1 cellular context compared by ENCODE assay signal in genomic region chr1:21687081-21687529, GRCh38.
A peak's percentile ranks its signal among the peaks of the same experiment; 100 is the strongest.
TF ChIP-seq lines count a peak whose summit lies in the region.

No MANE protein-coding gene starts in this region.

TF ChIP-seq in K562, 482 proteins besides CTCF, POLR2A, EP300 and RAD21 (continued from another document and continues in another):
- TF ChIP-seq MGA (IDR thresholded peaks at IDR 0.05): peak; percentile 53
- peak; percentile 75; the same call in 1 of the 2 replicates for TF ChIP-seq KLF16 (IDR thresholded peaks at IDR 0.05)
- TF ChIP-seq ZNF384 (IDR thresholded peaks at IDR 0.05; ENCODE audit: low read depth, low read length): 0 out of 2 replicates have a peak, but pooled peaks have one; percentile 8
- 0 out of 2 replicates have a peak, but pooled peaks have one; percentile 9 for TF ChIP-seq ETV1 (tag; conservative IDR thresholded peaks at IDR 0.05; ENCODE audit: low read depth)
- peak; percentile 60; the same call in 1 of the 2 replicates for TF ChIP-seq FOSL1 (tag; conservative IDR thresholded peaks at IDR 0.05)
- no peak for TF ChIP-seq HLTF (IDR thresholded peaks at IDR 0.05)
- TF ChIP-seq SMARCC2 (IDR thresholded peaks at IDR 0.05; ENCODE audit: low read depth): peak; percentile 38; the same call in 1 of the 2 replicates
- TF ChIP-seq ATF1 (CRISPR knock-in tag; IDR thresholded peaks at IDR 0.05): no peak
- TF ChIP-seq ATF1 (tag; IDR thresholded peaks at IDR 0.05): peak; percentile 41
- TF ChIP-seq GTF2F1 (IDR thresholded peaks at IDR 0.05; ENCODE audit: low read depth, low read length): no peak
- peak; percentile 81 for TF ChIP-seq NCOR1 (IDR thresholded peaks at IDR 0.05)
- TF ChIP-seq SIN3A (IDR thresholded peaks at IDR 0.05; ENCODE audit: borderline replicate concordance in 2 of 2, control insufficient read depth in 1 of 2, low read depth in 2 of 2, low read length in 2 of 2): no peak
- peak; percentile 31; the same call in 1 of the 2 replicates for TF ChIP-seq CTBP1 (IDR thresholded peaks at IDR 0.05; ENCODE audit: borderline replicate concordance)
- peak in 1 of 2 experiments; percentile 13; a peak in 1 of 4 replicates for TF ChIP-seq MNT (conservative IDR thresholded peaks at IDR 0.05)
- TF ChIP-seq TBL1XR1 (IDR thresholded peaks at IDR 0.05; ENCODE audit: low read length in 2 of 2): peak; percentile 54 to 93; a peak in 2 of 4 replicates
- peak; percentile 72 for TF ChIP-seq SMAD4 (CRISPR knock-in tag; conservative IDR thresholded peaks at IDR 0.05)
- TF ChIP-seq KAT7 (CRISPR knock-in tag; IDR thresholded peaks at IDR 0.05; ENCODE audit: borderline replicate concordance): peak; percentile 31; the same call in 1 of the 2 replicates
- TF ChIP-seq ESRRA (IDR thresholded peaks at IDR 0.05; ENCODE audit: borderline replicate concordance, low read depth): peak; percentile 81; the same call in 1 of the 2 replicates
- peak; percentile 56 for TF ChIP-seq MAFG (tag; conservative IDR thresholded peaks at IDR 0.05)
- TF ChIP-seq RBM14 (IDR thresholded peaks at IDR 0.05; ENCODE audit: borderline replicate concordance, insufficient read depth, low read depth, low read length): no peak
- no peak for TF ChIP-seq NCOA4 (IDR thresholded peaks at IDR 0.05; ENCODE audit: partially characterized antibody)
- peak; percentile 79 for TF ChIP-seq TAL1 (IDR thresholded peaks at IDR 0.05)
- TF ChIP-seq GATA2 (CRISPR knock-in tag; IDR thresholded peaks at IDR 0.05): peak; percentile 85
- no peak for TF ChIP-seq ZNF232 (CRISPR knock-in tag; IDR thresholded peaks at IDR 0.05)
- peak in 1 of 2 experiments; percentile 94; a peak in 3 of 4 replicates for TF ChIP-seq RCOR1 (IDR thresholded peaks at IDR 0.05; ENCODE audit: borderline replicate concordance in 1 of 2, low read depth in 2 of 2, low read length in 2 of 2)
- TF ChIP-seq ATF4 (CRISPR knock-in tag; IDR thresholded peaks at IDR 0.05): no peak
- no peak for TF ChIP-seq PBX2 (CRISPR knock-in tag; IDR thresholded peaks at IDR 0.05; ENCODE audit: low read depth)
- TF ChIP-seq PBX2 (tag; conservative IDR thresholded peaks at IDR 0.05; ENCODE audit: low read depth): peak; percentile 58
- no peak for TF ChIP-seq HNRNPUL1 (IDR thresholded peaks at IDR 0.05; ENCODE audit: low read length)
- 0 out of 2 replicates have a peak, but pooled peaks have one; percentile 39 for TF ChIP-seq PML (IDR thresholded peaks at IDR 0.05; ENCODE audit: low read length)
- TF ChIP-seq ARHGAP35 (IDR thresholded peaks at IDR 0.05; ENCODE audit: partially characterized antibody): no peak
- peak; percentile 85 for TF ChIP-seq ARID1B (IDR thresholded peaks at IDR 0.05)
- TF ChIP-seq MTA3 (IDR thresholded peaks at IDR 0.05; ENCODE audit: borderline replicate concordance): peak; percentile 50; the same call in 1 of the 2 replicates
- TF ChIP-seq PTTG1 (tag; IDR thresholded peaks at IDR 0.05; ENCODE audit: low read depth): no peak
- TF ChIP-seq ZNF644 (tag; IDR thresholded peaks at IDR 0.05; ENCODE audit: low read depth): no peak
- peak; percentile 83 for TF ChIP-seq JUN (IDR thresholded peaks at IDR 0.05; ENCODE audit: borderline replicate concordance, low read depth, low read length)
- 0 out of 2 replicates have a peak, but pooled peaks have one; percentile 22 for TF ChIP-seq JUN (CRISPR knock-in tag; IDR thresholded peaks at IDR 0.05; ENCODE audit: borderline replicate concordance)
- TF ChIP-seq FOXA3 (CRISPR knock-in tag; conservative IDR thresholded peaks at IDR 0.05 in 1 of 2, IDR thresholded peaks at IDR 0.05 in 1 of 2): peak; percentile 23 to 54; a peak in 1 of 4 replicates
- peak; percentile 73; the same call in 1 of the 2 replicates for TF ChIP-seq GATAD2A (IDR thresholded peaks at IDR 0.05)
- TF ChIP-seq E2F6 (IDR thresholded peaks at IDR 0.05; ENCODE audit: borderline replicate concordance in 1 of 2, extremely low read depth in 1 of 2, insufficient read depth in 1 of 2, insufficient read length in 1 of 2, low read depth in 1 of 2, low read length in 1 of 2, poor library complexity in 1 of 2, severe bottlenecking in 1 of 2): peak in 1 of 2 experiments; percentile 13
- TF ChIP-seq TBP (optimal IDR thresholded peaks at IDR 0.05; ENCODE audit: low read depth, low read length): peak; percentile 51
- TF ChIP-seq ZNF24 (IDR thresholded peaks at IDR 0.05): peak; percentile 45; the same call in 1 of the 2 replicates
